Comparison of ENCODE assay signal across 26 cellular contexts in the genomic region with DNA sequence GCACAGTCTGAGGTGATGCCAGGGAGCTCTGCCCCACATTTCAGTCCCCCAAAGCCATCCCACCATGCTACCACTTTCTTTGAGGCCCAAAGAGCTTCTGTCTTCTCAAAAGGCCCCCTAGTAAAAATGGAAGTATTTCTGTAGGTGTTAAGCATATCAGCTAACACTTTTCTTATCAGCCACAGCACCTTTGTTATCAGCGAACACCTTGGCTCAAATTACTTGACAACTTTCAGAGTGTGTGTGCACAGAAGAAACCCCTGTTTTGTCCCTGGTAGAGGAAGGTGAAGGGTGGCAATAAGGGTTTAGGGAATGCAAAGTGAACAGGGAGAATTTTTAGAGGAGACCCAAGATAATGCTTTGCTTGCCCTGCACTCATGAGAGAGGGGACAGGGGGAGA. TPM values are rescaled to one million over a fixed set of nuclear protein-coding genes. Genes with fewer than 3 reads are reported as not detected.
A peak's percentile ranks its signal among the peaks of the same experiment; 100 is the strongest.
DNase-seq lines count a peak whose midpoint lies in the region; FAIRE-seq and TF ChIP-seq lines count a peak whose summit lies in the region.
"Had no signal": no experiment of that assay in that cellular context is flagged by ENCODE, and none has a peak within 500 bp of the region (broad histone marks: within the 10 kb centered on the region; RNA-seq: fewer than 3 reads in every experiment).

No MANE protein-coding gene starts in this region.

- no peak for FAIRE-seq in H1 (lab: Jason Lieb, UNC)
- FAIRE-seq: A549, D721Med, GM12891, GM18507 had no signal

- H3K27me3 ChIP-seq in H1 (replicated peaks in 1 of 4; ENCODE audit: control insufficient read depth in 3 of 4, extremely low read depth in 1 of 4, insufficient read depth in 3 of 4, low read length in 3 of 4) (no peaks in the 10 kb centered on the region), mesendoderm (ENCODE audit: insufficient read depth, low read length, poor library complexity) (no peaks in the 10 kb centered on the region), WERI-Rb-1 (ENCODE audit: insufficient read depth, low read depth, severe bottlenecking) (no peaks in the 10 kb centered on the region)
- H3K27me3 ChIP-seq: BLaER1 treated with 17β-estradiol and CSF1 and Interleukin-3, amounts not matched to agents 10 nM and 100 nM had no signal

- no peak overlapping the region for H2BK15ac ChIP-seq in H1 (ENCODE audit: low read length)
- no peak overlapping the region for H2BK15ac ChIP-seq in mesendoderm (replicated peaks; ENCODE audit: low read depth)

- H3K9me3 ChIP-seq in H1 (ENCODE audit: insufficient read depth in 2 of 2, low read depth in 1 of 2, low read length in 1 of 2) (no peaks in the 10 kb centered on the region), WERI-Rb-1 (ENCODE audit: severe bottlenecking) (no peaks in the 10 kb centered on the region)
- H3K9me3 ChIP-seq: A549; BE2C; BLaER1 treated with 17β-estradiol and CSF1 and Interleukin-3, amounts not matched to agents 10 nM and 100 nM had no signal

- H4K20me1 ChIP-seq in H1 (replicated peaks in 1 of 2; ENCODE audit: control insufficient read depth in 1 of 2, insufficient read depth in 2 of 2, low read length in 2 of 2) = no peaks in the 10 kb centered on the region
- H4K20me1 ChIP-seq: BLaER1 treated with 17β-estradiol and CSF1 and Interleukin-3, amounts not matched to agents 10 nM and 100 nM had no signal

- H2BK12ac ChIP-seq in H1 (ENCODE audit: low read depth, low read length) = no peak overlapping the region

- H3K79me2 ChIP-seq in H1 (ENCODE audit: control insufficient read depth in 1 of 2, insufficient read depth in 2 of 2, low read length in 2 of 2) (no peaks in the 10 kb centered on the region), mesendoderm (ENCODE audit: control insufficient read depth, insufficient read depth, low read length) (no peaks in the 10 kb centered on the region)

- DNase-seq in OCI-M1 (lab: John Stamatoyannopoulos, UW) (peak; percentile 21), H1 (ENCODE audit: low read depth in 1 of 2, low spot score in 2 of 2) (no peak), mesendoderm (peak; percentile 87), NCI-H128 (lab: John Stamatoyannopoulos, UW; ENCODE audit: unreplicated experiment) (no peak), coronary artery (ENCODE audit: low spot score) (no peak), WERI-Rb-1 (no peak)
- DNase-seq: 8988T; ACHN; AML-193; BE2C; CD4-positive, alpha-beta T cell; CD8-positive, alpha-beta memory T cell; DMS53; DMS79 treated with DMSO at 0.1 percent for 48 hours; GF-D8; GOT3; H7; HCEC 1CT had no signal

- H3K36me3 ChIP-seq in H1 (ENCODE audit: control insufficient read depth in 2 of 4, insufficient read depth in 4 of 4, low read length in 3 of 4) (no peaks in the 10 kb centered on the region), mesendoderm (ENCODE audit: control insufficient read depth, insufficient read depth, low read length) (no peaks in the 10 kb centered on the region), WERI-Rb-1 (no peaks in the 10 kb centered on the region)
- H3K36me3 ChIP-seq: BE2C; BLaER1 treated with 17β-estradiol and CSF1 and Interleukin-3, amounts not matched to agents 10 nM and 100 nM had no signal

- no peak overlapping the region for H3K4me3 ChIP-seq in H1 (ENCODE audit: extremely low read depth in 1 of 4, insufficient read depth in 2 of 4, low read depth in 3 of 4, low read length in 4 of 4)
- H3K4me3 ChIP-seq in mesendoderm (ENCODE audit: low read length) = no peak overlapping the region
- no peak overlapping the region for H3K4me3 ChIP-seq in coronary artery
- no peak overlapping the region for H3K4me3 ChIP-seq in WERI-Rb-1 (ENCODE audit: low read depth, low read length)
- H3K4me3 ChIP-seq: A549; BLaER1 treated with 17β-estradiol and CSF1 and Interleukin-3, amounts not matched to agents 10 nM and 100 nM had no signal

- no peak for TF ChIP-seq POLR2A in H1 (IDR thresholded peaks at IDR 0.05; ENCODE audit: control extremely low read depth in 1 of 2, low read depth in 2 of 2, low read length in 2 of 2)

- no peak overlapping the region for H2AK5ac ChIP-seq in H1 (ENCODE audit: low read depth, low read length)
- no peak overlapping the region for H2AK5ac ChIP-seq in mesendoderm (ENCODE audit: low read length)

- H3K18ac ChIP-seq in H1 (ENCODE audit: extremely low read depth, low read length) (no peak overlapping the region), mesendoderm (ENCODE audit: low read length) (no peak overlapping the region)

- no peaks in the 10 kb centered on the region for H3K23me2 ChIP-seq in H1 (ENCODE audit: low read depth, low read length)

- H4K8ac ChIP-seq in H1 (ENCODE audit: extremely low read depth, insufficient read depth, low read length) (no peak overlapping the region), mesendoderm (ENCODE audit: low read depth, low read length) (no peak overlapping the region)

- H2BK5ac ChIP-seq in H1 (ENCODE audit: low read depth, low read length) (no peak overlapping the region), mesendoderm (ENCODE audit: low read length) (no peak overlapping the region)

- no peak overlapping the region for H3K27ac ChIP-seq in H1 (ENCODE audit: low read depth, low read length)
- H3K27ac ChIP-seq in mesendoderm (ENCODE audit: low read depth, low read length) = no peak overlapping the region
- no peak overlapping the region for H3K27ac ChIP-seq in coronary artery
- H3K27ac ChIP-seq in WERI-Rb-1 = no peak overlapping the region
- H3K27ac ChIP-seq: A549; BLaER1 treated with 17β-estradiol and CSF1 and Interleukin-3, amounts not matched to agents 10 nM and 100 nM had no signal

- TF ChIP-seq CTCF in H1 (IDR thresholded peaks at IDR 0.05; ENCODE audit: control extremely low read depth in 1 of 3, insufficient read depth in 1 of 3, low read depth in 1 of 3, low read length in 3 of 3) (no peak), coronary artery (IDR thresholded peaks at IDR 0.05) (no peak), WERI-Rb-1 (IDR thresholded peaks at IDR 0.05; ENCODE audit: low read depth, low read length) (no peak)

- H2AFZ ChIP-seq in H1 (ENCODE audit: low read length) = no peak overlapping the region

- CTCF ChIA-PET in H1 (lab: Charles Lee; ENCODE audit: partially characterized antibody) = interaction anchor here (1.7 to 2.4 kb wide), 2 partner anchors 8 to 45 kb away, joined by 6 to 12 read pairs; no protein-coding TSS in a partner anchor

- WGBS in H1 (ENCODE audit: extremely low coverage in 1 of 2, insufficient coverage in 1 of 2, insufficient read length in 1 of 2, insufficient replicate concordance in 2 of 2, low coverage in 1 of 2, low lambda C conversion rate in 2 of 2, missing lambda C conversion rate in 1 of 2), 2 experiments = 85% methylated on average over 1 of the region's 1 CpG; no CpG with 5 or more reads in 1 of the 2 experiments
- no CpG with 5 or more reads among the region's 1 CpG for WGBS in mesendoderm (ENCODE audit: extremely low coverage, insufficient coverage, low lambda C conversion rate)

- no peak overlapping the region for H3K14ac ChIP-seq in H1 (ENCODE audit: insufficient read length)

- H3K56ac ChIP-seq in H1 (replicated peaks; ENCODE audit: insufficient read length, low read depth, low read length) (no peak overlapping the region), mesendoderm (ENCODE audit: low read length) (peak overlapping the region; percentile 38)

- no peak overlapping the region for H4K91ac ChIP-seq in H1 (replicated peaks; ENCODE audit: insufficient read length, low read length)

- H4K5ac ChIP-seq in H1 (ENCODE audit: insufficient read length, low read depth, low read length) (no peak overlapping the region), mesendoderm (ENCODE audit: low read length) (no peak overlapping the region)

- H2BK120ac ChIP-seq in H1 (replicated peaks; ENCODE audit: low read depth, low read length) = no peak overlapping the region
- H2BK120ac ChIP-seq in mesendoderm (ENCODE audit: low read depth, low read length) = no peak overlapping the region

- H2BK20ac ChIP-seq in H1 (ENCODE audit: low read length) = 0 out of 2 replicates have a peak overlapping the region, but pooled peaks have one; percentile 74

- H3K23ac ChIP-seq in H1 (ENCODE audit: insufficient read length) (no peak overlapping the region), mesendoderm (ENCODE audit: low read length) (no peak overlapping the region)

- H3K9ac ChIP-seq in H1 (replicated peaks in 1 of 4; ENCODE audit: extremely low read depth in 1 of 4, low read depth in 3 of 4, low read length in 3 of 4) (no peak overlapping the region), mesendoderm (ENCODE audit: low read length) (no peak overlapping the region)
- H3K9ac ChIP-seq: BLaER1 treated with 17β-estradiol and CSF1 and Interleukin-3, amounts not matched to agents 10 nM and 100 nM had no signal

- no peak overlapping the region for H3K4me2 ChIP-seq in H1 (ENCODE audit: insufficient read depth in 1 of 2, low read depth in 2 of 2, low read length in 2 of 2)
- no peak overlapping the region for H3K4me2 ChIP-seq in mesendoderm (ENCODE audit: low read length)
- H3K4me2 ChIP-seq: A549; BLaER1 treated with 17β-estradiol and CSF1 and Interleukin-3, amounts not matched to agents 10 nM and 100 nM had no signal

- no peak for TF ChIP-seq RAD21 in H1 (IDR thresholded peaks at IDR 0.05 in 1 of 2, conservative IDR thresholded peaks at IDR 0.05 in 1 of 2; ENCODE audit: low read depth in 2 of 2, low read length in 2 of 2)

- no peak overlapping the region for H3K4ac ChIP-seq in H1 (replicated peaks; ENCODE audit: insufficient read length, low read depth, low read length)
- no peak overlapping the region for H3K4ac ChIP-seq in mesendoderm (ENCODE audit: low read depth, low read length)

- no peak for TF ChIP-seq EP300 in H1 (IDR thresholded peaks at IDR 0.05; ENCODE audit: borderline replicate concordance in 1 of 2, low read depth in 2 of 2, low read length in 2 of 2)

- H3K79me1 ChIP-seq in H1 (ENCODE audit: low read depth, low read length) (no peaks in the 10 kb centered on the region), mesendoderm (ENCODE audit: low read length) (no peaks in the 10 kb centered on the region)

- H3K4me1 ChIP-seq in H1 (replicated peaks in 1 of 4; ENCODE audit: control insufficient read depth in 3 of 4, insufficient read depth in 4 of 4, low read length in 3 of 4) (peaks cover 2 to 8% (median 3%) of the 10 kb centered on the region in 4 experiments; a peak in 4 of 7 replicates), mesendoderm (ENCODE audit: control insufficient read depth, low read depth, low read length) (peaks cover 8% of the 10 kb centered on the region)
- H3K4me1 ChIP-seq: BE2C had no signal

- POLR2A ChIA-PET in H1 (lab: Charles Lee; ENCODE audit: partially characterized antibody) = interaction anchor here (5.1 kb wide), 1 partner anchor 10 kb away, joined by 23 read pairs; no protein-coding TSS in a partner anchor

RNA-seq across cellular contexts. Expression of gene GJA8, which starts 54.8 kb away (rescaled TPM):
- total RNA-seq in H1 (2021; fragmentation: NEBNext Ultra II Directional; extraction: Animal tissue kit (Norgen Biotek cat#: 25700)) = not detected in 2 replicates
- polyA plus RNA-seq in H1 (2011; rRNA removed) = not detected in 2 replicates
- not detected for polyA plus RNA-seq in H1 (2011; cell fraction: cytosol; rRNA removed)
- polyA plus RNA-seq in H1 (2011; cell fraction: nucleus; rRNA removed) = not detected
- not detected in 4 replicates for polyA plus RNA-seq in H1 (2012, experiment 1 of 2)
- not detected for polyA plus RNA-seq in H1 (2012, experiment 2 of 2)
- not detected for polyA plus RNA-seq in H1 (2013, experiment 1 of 2)
- polyA plus RNA-seq in H1 (2013, experiment 2 of 2) = not detected
- polyA minus RNA-seq in H1 (2011; rRNA and poly(A)+ RNA removed) = not detected in 2 replicates
- not detected for polyA minus RNA-seq in H1 (2011; cell fraction: cytosol; rRNA and poly(A)+ RNA removed)
- polyA minus RNA-seq in H1 (2011; cell fraction: nucleus; rRNA and poly(A)+ RNA removed) = not detected
- not detected for polyA plus RNA-seq in mesendoderm (2013, experiment 1 of 2)
- polyA plus RNA-seq in mesendoderm (2013, experiment 2 of 2) = not detected
- total RNA-seq: CD4-positive, alpha-beta T cell; CD8-positive, alpha-beta memory T cell; Daoy; G401; H7 had no signal
- polyA plus RNA-seq: A549; CD14-positive monocyte; CD8-positive, alpha-beta memory T cell had no signal

Comparison
In these comparisons a context has a peak if more than half of its experiments do, and no peak if none do; other contexts are left out.
1. DNase-seq: peak in OCI-M1 (single experiment) and mesendoderm (single experiment); none in H1 (0 of 2), NCI-H128 (single experiment), coronary artery (single experiment) and WERI-Rb-1 (single experiment).